2 cellular contexts compared by ENCODE assay signal in genomic region chr16:20491448-20491847, GRCh38. TPM values are rescaled to one million over a fixed set of nuclear protein-coding genes. Genes with fewer than 3 reads are reported as not detected.
"Had no signal": no experiment of that assay in that cellular context is flagged by ENCODE, and none has a peak within 500 bp of the region (broad histone marks: within the 10 kb centered on the region; RNA-seq: fewer than 3 reads in every experiment).

No MANE protein-coding gene starts in this region.

RNA-seq across cellular contexts. Expression of gene ACSM2A, which starts 40.1 kb away (rescaled TPM):
- total RNA-seq: G401, GM12878 had no signal
- polyA plus RNA-seq: GM12878 had no signal
